15 cellular contexts compared by ENCODE assay signal in genomic region chr20:44513871-44514270, GRCh38.
"Had no signal": no experiment of that assay in that cellular context is flagged by ENCODE, and none has a peak within 500 bp of the region (broad histone marks: within the 10 kb centered on the region; RNA-seq: fewer than 3 reads in every experiment).

No MANE protein-coding gene starts in this region.

- H3K27me3 Mint-ChIP-seq: activated CD4-positive, alpha-beta memory T cell treated with anti-CD3 and anti-CD28 coated beads, Interleukin-2, amount 10 ng/mL, durations not matched to agents 7 days and 5 days; activated naive CD4-positive, alpha-beta T cell treated with anti-CD3 and anti-CD28 coated beads, Interleukin-2, amount 10 ng/mL, durations not matched to agents 7 days and 5 days; stimulated activated naive B cell treated with anti-CD40 and anti-IgM and Interleukin-4, amounts not matched to agents 10 μg/mL and 1 μg/mL and 100 μg/mL, for 72 hours had no signal

- ATAC-seq: esophagus mucosa; left colon; psoas muscle; right lobe of liver; stimulated activated naive B cell treated with anti-CD40 and anti-IgM and Interleukin-4, amounts not matched to agents 10 μg/mL and 1 μg/mL and 100 μg/mL, for 72 hours had no signal

- H3K4me3 Mint-ChIP-seq: activated CD4-positive, alpha-beta memory T cell treated with anti-CD3 and anti-CD28 coated beads, Interleukin-2, amount 10 ng/mL, durations not matched to agents 7 days and 5 days; activated naive CD4-positive, alpha-beta T cell treated with anti-CD3 and anti-CD28 coated beads, Interleukin-2, amount 10 ng/mL, durations not matched to agents 7 days and 5 days; nephron; stimulated activated naive B cell treated with anti-CD40 and anti-IgM and Interleukin-4, amounts not matched to agents 10 μg/mL and 1 μg/mL and 100 μg/mL, for 72 hours had no signal

- H3K9me3 Mint-ChIP-seq: activated CD4-positive, alpha-beta memory T cell treated with anti-CD3 and anti-CD28 coated beads, Interleukin-2, amount 10 ng/mL, durations not matched to agents 7 days and 5 days; activated naive CD4-positive, alpha-beta T cell treated with anti-CD3 and anti-CD28 coated beads, Interleukin-2, amount 10 ng/mL, durations not matched to agents 7 days and 5 days; nephron; stimulated activated naive B cell treated with anti-CD40 and anti-IgM and Interleukin-4, amounts not matched to agents 10 μg/mL and 1 μg/mL and 100 μg/mL, for 72 hours had no signal

- H3K27ac Mint-ChIP-seq: activated CD4-positive, alpha-beta memory T cell treated with anti-CD3 and anti-CD28 coated beads, Interleukin-2, amount 10 ng/mL, durations not matched to agents 7 days and 5 days; activated naive CD4-positive, alpha-beta T cell treated with anti-CD3 and anti-CD28 coated beads, Interleukin-2, amount 10 ng/mL, durations not matched to agents 7 days and 5 days; nephron; stimulated activated naive B cell treated with anti-CD40 and anti-IgM and Interleukin-4, amounts not matched to agents 10 μg/mL and 1 μg/mL and 100 μg/mL, for 72 hours had no signal

- DNase-seq: activated CD4-positive, alpha-beta memory T cell treated with anti-CD3 and anti-CD28 coated beads, Interleukin-2, amount 10 ng/mL, durations not matched to agents 7 days and 5 days; activated CD4-positive, alpha-beta T cell treated with anti-CD3 and anti-CD28 coated beads for 1 hour; activated naive CD4-positive, alpha-beta T cell treated with anti-CD3 and anti-CD28 coated beads, Interleukin-2, amount 10 ng/mL, durations not matched to agents 7 days and 5 days; aorta; glutamatergic neuron; left colon; psoas muscle; right lobe of liver; SJCRH30; spleen; stimulated activated CD4-positive, alpha-beta T cell treated with anti-CD3 and anti-CD28 coated beads, Interleukin-1b, Interleukin-23, amount 100 ng/mL, for 48 hours; stimulated activated naive B cell treated with anti-CD40 and anti-IgM and Interleukin-4, amounts not matched to agents 10 μg/mL and 1 μg/mL and 100 μg/mL, for 72 hours; upper lobe of left lung had no signal
